ENCODE assay signal across 8 cellular contexts in the genomic region with DNA sequence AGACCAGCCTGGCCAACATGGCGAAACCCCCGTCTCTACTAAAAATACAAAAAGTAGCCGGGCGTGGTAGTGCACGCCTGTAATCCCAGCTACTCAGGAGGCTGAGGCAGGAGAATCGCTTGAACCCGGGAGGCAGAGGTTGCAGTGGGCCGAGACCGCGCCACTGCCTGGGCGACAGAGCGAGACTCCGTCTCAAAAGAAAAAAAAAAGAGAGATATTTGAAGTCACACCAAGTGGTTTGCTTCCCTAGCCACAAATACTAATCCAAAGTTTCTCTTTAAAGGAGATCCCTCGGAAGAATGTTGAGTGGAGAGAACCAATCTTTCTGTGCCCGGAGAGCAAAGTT. TPM values are rescaled to one million over a fixed set of nuclear protein-coding genes. Genes with fewer than 3 reads are reported as not detected.
DNase-seq lines count a peak whose midpoint lies in the region; ATAC-seq and TF ChIP-seq lines count a peak whose summit lies in the region.
"Not testable (repeated sequence)": the region's sequence is repeated elsewhere in the genome, so short reads cannot be mapped to it uniquely, and the experiment has no call there.

No MANE protein-coding gene starts in this region.

- DNase-seq in CD8-positive, alpha-beta memory T cell; NB4 (ENCODE audit: low read depth); activated CD4-positive, alpha-beta memory T cell treated with anti-CD3 and anti-CD28 coated beads, Interleukin-2, amount 10 ng/mL, durations not matched to agents 7 days and 5 days; mammary epithelial cell; foreskin fibroblast; memory B cell (ENCODE audit: low spot score in 2 of 2); trophoblast cell; tibial nerve (ENCODE audit: low spot score in 2 of 2): not testable (repeated sequence)

- TF ChIP-seq CTCF in NB4 (IDR thresholded peaks at IDR 0.05; ENCODE audit: low read depth, low read length); mammary epithelial cell (conservative IDR thresholded peaks at IDR 0.05 in 1 of 2, IDR thresholded peaks at IDR 0.05 in 1 of 2; ENCODE audit: extremely low read depth in 1 of 2, insufficient read depth in 1 of 2, low read depth in 1 of 2, low read length in 2 of 2); foreskin fibroblast (IDR thresholded peaks at IDR 0.05; ENCODE audit: low read depth, low read length); tibial nerve (IDR thresholded peaks at IDR 0.05): not testable (repeated sequence)

- not testable (repeated sequence) for H3K27me3 ChIP-seq in CD8-positive, alpha-beta memory T cell (ENCODE audit: insufficient read depth, low read length, poor library complexity, severe bottlenecking); mammary epithelial cell (ENCODE audit: insufficient read depth, low read length); trophoblast cell (ENCODE audit: insufficient read depth, low read length); tibial nerve

- not testable (repeated sequence) for H3K9me3 Mint-ChIP-seq in CD8-positive, alpha-beta memory T cell; activated CD4-positive, alpha-beta memory T cell treated with anti-CD3 and anti-CD28 coated beads, Interleukin-2, amount 10 ng/mL, durations not matched to agents 7 days and 5 days; memory B cell

- H4K8ac ChIP-seq in trophoblast cell (ENCODE audit: low read depth, low read length), result peak overlapping the region; percentile 96

- not testable (repeated sequence) for H3K4ac ChIP-seq in trophoblast cell (ENCODE audit: low read depth, low read length)

- H3K79me2 ChIP-seq in mammary epithelial cell (ENCODE audit: insufficient read depth, low read length); trophoblast cell (ENCODE audit: control insufficient read depth, insufficient read depth, low read length, poor library complexity): not testable (repeated sequence)

- H3K27ac ChIP-seq in CD8-positive, alpha-beta memory T cell (ENCODE audit: low read depth, low read length); trophoblast cell (ENCODE audit: low read depth, low read length): not testable (repeated sequence)
- peak overlapping the region; percentile 21 for H3K27ac ChIP-seq in mammary epithelial cell (ENCODE audit: insufficient read depth, low read depth, low read length)
- H3K27ac ChIP-seq in tibial nerve, result peak overlapping the region in 2 of 4 donors; percentile 57 to 73

- H3K14ac ChIP-seq in trophoblast cell (ENCODE audit: low read length), result not testable (repeated sequence)

- not testable (repeated sequence) for H3K27me3 Mint-ChIP-seq in CD8-positive, alpha-beta memory T cell; activated CD4-positive, alpha-beta memory T cell treated with anti-CD3 and anti-CD28 coated beads, Interleukin-2, amount 10 ng/mL, durations not matched to agents 7 days and 5 days; memory B cell

- TF ChIP-seq POLR2A in NB4 (IDR thresholded peaks at IDR 0.05; ENCODE audit: extremely low read depth, insufficient read length); tibial nerve (IDR thresholded peaks at IDR 0.05): not testable (repeated sequence)

- H3K4me3 Mint-ChIP-seq in CD8-positive, alpha-beta memory T cell, result peak overlapping the region; percentile 84 to 97 (median 90)
- peak overlapping the region; percentile 78 for H3K4me3 Mint-ChIP-seq in activated CD4-positive, alpha-beta memory T cell treated with anti-CD3 and anti-CD28 coated beads, Interleukin-2, amount 10 ng/mL, durations not matched to agents 7 days and 5 days
- peak overlapping the region; percentile 92 for H3K4me3 Mint-ChIP-seq in memory B cell

- ATAC-seq in memory B cell (ENCODE audit: low read depth), result not testable (repeated sequence)

- not testable (repeated sequence) for H3K36me3 ChIP-seq in CD8-positive, alpha-beta memory T cell (ENCODE audit: insufficient read depth, low read length); mammary epithelial cell (ENCODE audit: insufficient read depth, low read length); trophoblast cell (ENCODE audit: control insufficient read depth in 1 of 2, insufficient read depth in 2 of 2, low read length in 2 of 2); tibial nerve

- POLR2A ChIA-PET in CD8-positive, alpha-beta memory T cell (lab: Charles Lee), result not testable (repeated sequence)
- POLR2A ChIA-PET in activated CD4-positive, alpha-beta memory T cell treated with anti-CD3 and anti-CD28 coated beads, Interleukin-2, amount 10 ng/mL, durations not matched to agents 7 days and 5 days (lab: Charles Lee), result interaction anchor here (0.9 kb wide), 1 partner anchor 388 kb away, joined by 3 read pairs; no protein-coding TSS in a partner anchor

- not testable (repeated sequence) for H3K23ac ChIP-seq in trophoblast cell (ENCODE audit: low read length)

- not testable (repeated sequence) for H3K9me3 ChIP-seq in CD8-positive, alpha-beta memory T cell (ENCODE audit: low read length); mammary epithelial cell (replicated peaks; ENCODE audit: insufficient read depth, low read length); trophoblast cell (ENCODE audit: insufficient read depth, low read depth, low read length); tibial nerve

- H3K4me3 ChIP-seq in CD8-positive, alpha-beta memory T cell (ENCODE audit: low read length), result peak overlapping the region; percentile 97
- H3K4me3 ChIP-seq in NB4 (ENCODE audit: low read depth, low read length) (peak overlapping the region; percentile 40), mammary epithelial cell (replicated peaks in 1 of 3; ENCODE audit: insufficient read depth in 1 of 3, low read depth in 2 of 3, low read length in 3 of 3) (peak overlapping the region; percentile 78 to 82 (median 81)), foreskin fibroblast (ENCODE audit: low read depth in 1 of 2, low read length in 2 of 2) (peak overlapping the region; percentile 74 to 78), trophoblast cell (ENCODE audit: low read depth, low read length) (peak overlapping the region; percentile 86), tibial nerve (peak overlapping the region; percentile 59 to 82 (median 74))

- H4K20me1 ChIP-seq in mammary epithelial cell (ENCODE audit: insufficient read depth, low read length), result not testable (repeated sequence)

- in situ Hi-C loops in mammary epithelial cell (cut with MboI; ENCODE audit: low sequenced_read_pairs in 2 of 2), result not testable (repeated sequence)

- not testable (repeated sequence) for H2BK120ac ChIP-seq in trophoblast cell (ENCODE audit: insufficient read depth, low read length, poor library complexity)

- H3K27ac Mint-ChIP-seq in CD8-positive, alpha-beta memory T cell, result peak overlapping the region in 6 of 8 donors; percentile 76 to 93 (median 84)
- not testable (repeated sequence) for H3K27ac Mint-ChIP-seq in activated CD4-positive, alpha-beta memory T cell treated with anti-CD3 and anti-CD28 coated beads, Interleukin-2, amount 10 ng/mL, durations not matched to agents 7 days and 5 days
- H3K27ac Mint-ChIP-seq in memory B cell, result peak overlapping the region; percentile 69

- not testable (repeated sequence) for TF ChIP-seq EP300 in tibial nerve (IDR thresholded peaks at IDR 0.05)

- not testable (repeated sequence) for H2BK5ac ChIP-seq in trophoblast cell (ENCODE audit: low read depth, low read length, poor library complexity)

- peak overlapping the region; percentile 57 for H3K9ac ChIP-seq in mammary epithelial cell (ENCODE audit: insufficient read depth, low read length)
- peak overlapping the region; percentile 41 for H3K9ac ChIP-seq in trophoblast cell (ENCODE audit: low read length)

- H2AFZ ChIP-seq in mammary epithelial cell (ENCODE audit: low read depth, low read length) (peak overlapping the region; percentile 99), trophoblast cell (ENCODE audit: insufficient read depth, low read length, poor library complexity) (peak overlapping the region; percentile 98)

- BruUV-seq in mammary epithelial cell (replicated peaks; lab: Mats Ljungman, UMichigan), result TSS peak; percentile 57

- H2BK12ac ChIP-seq in trophoblast cell (ENCODE audit: low read length), result not testable (repeated sequence)

- peaks cover 13 to 19% (median 15%) of the 10 kb centered on the region in 3 donors for H3K4me1 Mint-ChIP-seq in CD8-positive, alpha-beta memory T cell
- H3K4me1 Mint-ChIP-seq in activated CD4-positive, alpha-beta memory T cell treated with anti-CD3 and anti-CD28 coated beads, Interleukin-2, amount 10 ng/mL, durations not matched to agents 7 days and 5 days, result peaks cover 17% of the 10 kb centered on the region
- not testable (repeated sequence) for H3K4me1 Mint-ChIP-seq in memory B cell

- WGBS in mammary epithelial cell (ENCODE audit: low coverage, missing lambda C conversion rate), result 0% methylated on average over 2 of the region's 15 CpGs
- no CpG with 5 or more reads among the region's 15 CpGs for WGBS in trophoblast cell (ENCODE audit: extremely low coverage, insufficient coverage, insufficient read length)
- 58 to 60% methylated on average over 15 of the region's 15 CpGs for WGBS in tibial nerve, 2 donors

- peaks cover 12% of the 10 kb centered on the region for H3K4me1 ChIP-seq in CD8-positive, alpha-beta memory T cell (ENCODE audit: insufficient read depth, low read length)
- H3K4me1 ChIP-seq in mammary epithelial cell (ENCODE audit: insufficient read depth, low read length); trophoblast cell (ENCODE audit: control insufficient read depth in 1 of 2, insufficient read depth in 2 of 2, low read length in 2 of 2): not testable (repeated sequence)
- peaks cover 0 to 18% (median 2%) of the 10 kb centered on the region in 4 donors for H3K4me1 ChIP-seq in tibial nerve

- H4K12ac ChIP-seq in trophoblast cell (ENCODE audit: low read depth, low read length), result peak overlapping the region; percentile 77

- H4K91ac ChIP-seq in trophoblast cell (ENCODE audit: low read depth, low read length), result not testable (repeated sequence)

- dilution Hi-C loops in mammary epithelial cell (cut with HindIII; ENCODE audit: low sequenced_read_pairs), result not testable (repeated sequence)

- H3K18ac ChIP-seq in trophoblast cell (ENCODE audit: low read length), result not testable (repeated sequence)

- CTCF ChIA-PET in CD8-positive, alpha-beta memory T cell (lab: Charles Lee); activated CD4-positive, alpha-beta memory T cell treated with anti-CD3 and anti-CD28 coated beads, Interleukin-2, amount 10 ng/mL, durations not matched to agents 7 days and 5 days (lab: Charles Lee); mammary epithelial cell (lab: Charles Lee; ENCODE audit: low non-redundant PET): not testable (repeated sequence)

- intact Hi-C loops in mammary epithelial cell (cut with micrococcal nuclease), result loop anchor here (1.0 kb wide), 1 partner anchor 43 kb away; no protein-coding TSS in a partner anchor

- H3K4me2 ChIP-seq in mammary epithelial cell (ENCODE audit: insufficient read depth, low read depth, low read length), result peak overlapping the region; percentile 92
- peak overlapping the region; percentile 85 for H3K4me2 ChIP-seq in trophoblast cell (ENCODE audit: low read length)

- not testable (repeated sequence) for H3K79me1 ChIP-seq in trophoblast cell (ENCODE audit: low read length)

- peaks cover 5 to 15% (median 5%) of the 10 kb centered on the region in 3 donors for H3K36me3 Mint-ChIP-seq in CD8-positive, alpha-beta memory T cell
- H3K36me3 Mint-ChIP-seq in activated CD4-positive, alpha-beta memory T cell treated with anti-CD3 and anti-CD28 coated beads, Interleukin-2, amount 10 ng/mL, durations not matched to agents 7 days and 5 days (ENCODE audit: low read depth); memory B cell: not testable (repeated sequence)

- H2AK5ac ChIP-seq in trophoblast cell (ENCODE audit: low read length), result not testable (repeated sequence)

RNA-seq across cellular contexts. Expression of gene PEX11A, which starts 0.7 kb away (rescaled TPM):
- total RNA-seq in CD8-positive, alpha-beta memory T cell, result 1 to 10 TPM; 2.9 to 3.5 TPM
- 2.8 TPM for polyA plus RNA-seq in CD8-positive, alpha-beta memory T cell
- 1 to 10 TPM; 2.4 to 2.8 TPM for total RNA-seq in activated CD4-positive, alpha-beta memory T cell treated with anti-CD3 and anti-CD28 coated beads, Interleukin-2, amount 10 ng/mL, durations not matched to agents 7 days and 5 days
- 1 to 10 TPM; 4.3 to 7.3 TPM for total RNA-seq in mammary epithelial cell
- 4.9 TPM for polyA plus RNA-seq in mammary epithelial cell
- not detected for polyA minus RNA-seq in mammary epithelial cell
- 1.5 and 2.0 TPM in 2 replicates for polyA plus RNA-seq in trophoblast cell (2013)
- 10 to 100 TPM in 2 of 4 donors, 1 to 10 TPM in 2; 7.2 to 15.5 (median 9.7) TPM for total RNA-seq in tibial nerve

RNA-seq across cellular contexts. Expression of gene WDR93, which starts 0.7 kb away (rescaled TPM):
- not detected for total RNA-seq in CD8-positive, alpha-beta memory T cell
- polyA plus RNA-seq in CD8-positive, alpha-beta memory T cell, result 0.08 TPM
- not detected for total RNA-seq in activated CD4-positive, alpha-beta memory T cell treated with anti-CD3 and anti-CD28 coated beads, Interleukin-2, amount 10 ng/mL, durations not matched to agents 7 days and 5 days
- total RNA-seq in mammary epithelial cell (under 1 TPM in 1 of 2 donors, not detected in 1; 0.17 TPM), tibial nerve (under 1 TPM in 2 of 4 donors, not detected in 2; 0.21 to 0.39 TPM)
- polyA plus RNA-seq in mammary epithelial cell, result 0.03 TPM
- not detected for polyA minus RNA-seq in mammary epithelial cell
- polyA plus RNA-seq in trophoblast cell (2013), result 0.03 and 0.11 TPM in 2 replicates

RNA-seq across cellular contexts. Expression of gene PLIN1, which starts 10.7 kb away (rescaled TPM):
- under 1 TPM; 0.35 to 0.50 TPM for total RNA-seq in CD8-positive, alpha-beta memory T cell
- not detected for polyA plus RNA-seq in CD8-positive, alpha-beta memory T cell
- total RNA-seq in activated CD4-positive, alpha-beta memory T cell treated with anti-CD3 and anti-CD28 coated beads, Interleukin-2, amount 10 ng/mL, durations not matched to agents 7 days and 5 days, result under 1 TPM; 0.08 to 0.15 TPM
- total RNA-seq in mammary epithelial cell (under 1 TPM; 0.17 to 0.31 TPM), tibial nerve (100 to 1,000 TPM; 144 to 392 (median 300) TPM)
- polyA plus RNA-seq in mammary epithelial cell, result 0.08 TPM
- polyA minus RNA-seq in mammary epithelial cell, result not detected
- 0.11 and 0.21 TPM in 2 replicates for polyA plus RNA-seq in trophoblast cell (2013)

RNA-seq across cellular contexts. Expression of gene KIF7, which starts 34.6 kb away (rescaled TPM):
- 1 to 10 TPM; 2.4 to 2.7 TPM for total RNA-seq in CD8-positive, alpha-beta memory T cell
- polyA plus RNA-seq in CD8-positive, alpha-beta memory T cell, result not detected
- total RNA-seq in activated CD4-positive, alpha-beta memory T cell treated with anti-CD3 and anti-CD28 coated beads, Interleukin-2, amount 10 ng/mL, durations not matched to agents 7 days and 5 days, result under 1 TPM; 0.13 to 0.15 TPM
- 10 to 100 TPM in 1 of 2 donors, 1 to 10 TPM in 1; 4.4 to 10.2 TPM for total RNA-seq in mammary epithelial cell
- 1.5 TPM for polyA plus RNA-seq in mammary epithelial cell
- 0.52 TPM for polyA minus RNA-seq in mammary epithelial cell
- 3.2 and 3.3 TPM in 2 replicates for polyA plus RNA-seq in trophoblast cell (2013)
- 10 to 100 TPM in 3 of 4 donors, 1 to 10 TPM in 1; 7.2 to 41.1 (median 20.8) TPM for total RNA-seq in tibial nerve

Comparison
In these comparisons a context has a peak if more than half of its experiments do, and no peak if none do; other contexts are left out.
1. H3K4me3 ChIP-seq: peak in every context shown above with its lines; median percentile 97 in CD8-positive, alpha-beta memory T cell; 86 in trophoblast cell; 81 in mammary epithelial cell; 76 in foreskin fibroblast; 74 in tibial nerve; 40 in NB4.
2. RNA of gene PLIN1, which starts 10.7 kb away (total RNA-seq): 144 to 392 TPM in tibial nerve; 0.35 to 0.50 TPM in CD8-positive, alpha-beta memory T cell, 0.17 to 0.31 TPM in mammary epithelial cell and 0.08 to 0.15 TPM in activated CD4-positive, alpha-beta memory T cell treated with anti-CD3 and anti-CD28 coated beads, Interleukin-2, amount 10 ng/mL, durations not matched to agents 7 days and 5 days; every median in the first group is over 10 times any median in the second.
3. Peak in every context shown above with its lines, with median percentiles within 50 percentile points of each other: H3K4me3 Mint-ChIP-seq.